8 cellular contexts compared by ENCODE assay signal in the genomic region with DNA sequence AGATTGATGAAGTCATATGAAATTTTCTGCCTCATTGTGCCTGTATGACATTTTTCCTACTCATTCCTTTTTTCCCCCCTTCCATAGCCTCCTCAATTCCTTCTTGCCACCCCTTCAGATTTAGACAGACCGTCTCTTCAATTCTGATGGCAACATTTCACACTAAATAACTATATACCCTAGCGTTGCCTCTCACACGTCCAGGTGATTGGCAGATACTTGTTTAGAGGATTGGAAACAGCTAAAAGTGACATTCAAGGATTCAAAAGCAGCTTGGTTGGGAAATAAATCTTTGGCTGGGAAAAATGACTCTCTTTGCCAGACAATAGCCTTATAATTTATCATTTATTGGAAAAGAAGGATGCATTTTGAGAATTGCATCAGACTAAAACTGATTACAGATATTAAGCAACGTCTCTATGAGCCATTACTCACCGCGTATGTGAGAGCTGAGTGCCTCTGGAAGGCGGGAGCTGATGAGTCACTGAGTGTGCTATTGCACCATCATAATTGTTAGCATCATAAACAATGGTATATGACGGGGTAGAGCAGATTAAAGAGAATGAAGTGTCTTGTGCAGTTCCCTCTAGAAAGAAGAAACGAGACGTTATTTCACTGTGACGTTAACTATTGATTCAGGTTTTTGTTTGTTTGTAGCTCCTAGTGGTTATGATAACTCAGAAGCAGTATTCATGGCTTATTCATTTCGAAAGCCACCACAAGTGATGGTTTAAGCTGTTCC.
DNase-seq lines count a peak whose midpoint lies in the region; ATAC-seq, FAIRE-seq and TF ChIP-seq lines count a peak whose summit lies in the region.

No MANE protein-coding gene starts in this region.

- H3K4me3 ChIP-seq in kidney (ENCODE audit: low read length in 2 of 2): no peak overlapping the region

- peaks cover 3% of the 10 kb centered on the region for H3K27me3 Mint-ChIP-seq in brain

- no peak for FAIRE-seq in kidney (lab: Jason Lieb, UNC)

- no peaks in the 10 kb centered on the region for H3K36me3 Mint-ChIP-seq in brain

- TF ChIP-seq CTCF in brain (conservative IDR thresholded peaks at IDR 0.05) (no peak), kidney (IDR thresholded peaks at IDR 0.05; ENCODE audit: borderline replicate concordance, extremely low read depth, insufficient read depth) (no peak)

- peak; percentile 67 for DNase-seq in NCI-H2107 treated with DMSO at 0.1 percent for 48 hours (lab: John Stamatoyannopoulos, UW; ENCODE audit: unreplicated experiment)
- DNase-seq in renal cortical epithelial cell (ENCODE audit: low read depth): peak; percentile 82
- DNase-seq in activated CD4-positive, alpha-beta T cell treated with anti-CD3 and anti-CD28 coated beads, Interleukin-2, amount 50 U/mL, for 1 hour: no peak
- no peak for DNase-seq in kidney
- DNase-seq in hepatic stellate cell (ENCODE audit: low spot score): no peak

- peaks cover 0 to 2% (median 0%) of the 10 kb centered on the region in 5 experiments for H3K9me3 Mint-ChIP-seq in brain

- H3K9me3 ChIP-seq in kidney (ENCODE audit: control insufficient read depth in 1 of 2, low read length in 2 of 2): no peaks in the 10 kb centered on the region

- H3K4me1 Mint-ChIP-seq in brain: peaks cover 11% of the 10 kb centered on the region

- intact Hi-C loops in kidney (cut with DNase I): no loop called here

- peak overlapping the region in 4 of 5 experiments; percentile 43 to 87 (median 49) for H3K27ac Mint-ChIP-seq in brain

- no peaks in the 10 kb centered on the region for H3K36me3 ChIP-seq in kidney (ENCODE audit: control insufficient read depth in 1 of 2, insufficient read depth in 2 of 2, low read length in 2 of 2)

- no peak overlapping the region for H3K4me3 Mint-ChIP-seq in brain

- ATAC-seq in GM18868 (IDR thresholded peaks at IDR 0.05; ENCODE audit: unreplicated experiment): peak; percentile 55
- no peak for ATAC-seq in GM19351 (IDR thresholded peaks at IDR 0.05; ENCODE audit: unreplicated experiment)

- no peak overlapping the region for H3K27ac ChIP-seq in kidney (ENCODE audit: low read depth in 2 of 2, low read length in 2 of 2)

- H3K9ac ChIP-seq in kidney (ENCODE audit: low read length in 2 of 2): no peak overlapping the region

- H3K4me1 ChIP-seq in kidney (ENCODE audit: control insufficient read depth in 1 of 2, insufficient read depth in 1 of 2, low read depth in 1 of 2, low read length in 2 of 2): no peaks in the 10 kb centered on the region

Comparison
In these comparisons a context has a peak if more than half of its experiments do, and no peak if none do; other contexts are left out.
1. DNase-seq: peak in NCI-H2107 treated with DMSO at 0.1 percent for 48 hours (single experiment) and renal cortical epithelial cell (single experiment); none in activated CD4-positive, alpha-beta T cell treated with anti-CD3 and anti-CD28 coated beads, Interleukin-2, amount 50 U/mL, for 1 hour (single experiment), kidney (single experiment) and hepatic stellate cell (single experiment).